ENCODE assay signal across 7 cellular contexts in the genomic region with DNA sequence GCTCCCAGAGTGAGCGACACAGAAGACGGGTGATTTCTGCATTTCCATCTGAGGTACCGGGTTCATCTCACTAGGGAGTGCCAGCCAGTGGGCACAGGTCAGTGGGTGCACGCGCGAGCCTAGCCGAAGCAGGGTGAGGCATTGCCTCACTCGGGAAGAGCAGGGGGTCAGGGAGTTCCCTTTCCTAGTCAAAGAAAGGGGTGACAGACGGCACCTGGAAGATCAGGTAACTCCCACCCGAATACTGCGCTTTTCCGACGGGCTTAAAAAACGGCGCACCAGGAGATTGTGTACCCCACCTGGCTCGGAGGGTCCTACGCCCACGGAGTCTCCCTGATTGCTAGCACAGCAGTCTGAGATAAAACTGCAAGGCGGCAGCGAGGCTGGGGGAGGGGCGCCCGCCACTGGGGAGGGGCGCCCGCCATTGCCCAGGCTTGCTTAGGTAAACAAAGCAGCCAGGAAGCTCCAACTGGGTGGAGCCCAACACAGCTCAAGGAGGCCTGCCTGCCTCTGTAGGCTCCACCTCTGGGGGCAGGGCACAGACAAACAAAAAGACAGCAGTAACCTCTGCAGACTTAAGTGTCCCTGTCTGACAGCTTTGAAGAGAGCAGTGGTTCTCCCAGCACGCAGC.
A peak's percentile ranks its signal among the peaks of the same experiment; 100 is the strongest.
DNase-seq lines count a peak whose midpoint lies in the region; ATAC-seq and TF ChIP-seq lines count a peak whose summit lies in the region.
"Not testable (repeated sequence)": the region's sequence is repeated elsewhere in the genome, so short reads cannot be mapped to it uniquely, and the experiment has no call there.

No MANE protein-coding gene starts in this region.

- peaks cover 15% of the 10 kb centered on the region for H3K9me3 Mint-ChIP-seq in WTC11
- H3K9me3 Mint-ChIP-seq in endothelial cell (ENCODE audit: unreplicated experiment); neural crest cell: not testable (repeated sequence)

- peak overlapping the region; percentile 66 for H3K4me3 ChIP-seq in HUES48 (ENCODE audit: low read depth, low read length)

- peaks cover 15% of the 10 kb centered on the region for H3K36me3 Mint-ChIP-seq in WTC11
- not testable (repeated sequence) for H3K36me3 Mint-ChIP-seq in endothelial cell (ENCODE audit: low read depth, unreplicated experiment); neural crest cell (ENCODE audit: low read depth)

- H3K27me3 Mint-ChIP-seq in WTC11 (ENCODE audit: low read depth); endothelial cell (ENCODE audit: unreplicated experiment); neural crest cell (ENCODE audit: low read depth): not testable (repeated sequence)

- not testable (repeated sequence) for TF ChIP-seq CTCF in WTC11 (IDR thresholded peaks at IDR 0.05); endothelial cell (IDR thresholded peaks at IDR 0.05; ENCODE audit: unreplicated experiment); neural crest cell (conservative IDR thresholded peaks at IDR 0.05)

- H3K9me3 ChIP-seq in ES-I3 (ENCODE audit: control insufficient read depth, insufficient read depth, low read length); HUES48 (ENCODE audit: control insufficient read depth, insufficient read depth, low read length): not testable (repeated sequence)

- not testable (repeated sequence) for H3K36me3 ChIP-seq in ES-I3 (ENCODE audit: insufficient read depth, low read length); HUES48 (ENCODE audit: control insufficient read depth, insufficient read depth, low read length)

- H3K4me1 Mint-ChIP-seq in WTC11, result peaks cover 14% of the 10 kb centered on the region
- not testable (repeated sequence) for H3K4me1 Mint-ChIP-seq in endothelial cell (ENCODE audit: unreplicated experiment); neural crest cell

- DNase-seq in NCI-H2029 (lab: John Stamatoyannopoulos, UW), result peak; percentile 7
- peak; percentile 42 for DNase-seq in NCI-H748 treated with DMSO at 0.1 percent for 48 hours (lab: John Stamatoyannopoulos, UW)
- peak; percentile 10 for DNase-seq in WTC11 (ENCODE audit: low spot score)
- peak; percentile 7 for DNase-seq in endothelial cell (ENCODE audit: low spot score)
- DNase-seq in neural crest cell (ENCODE audit: low read depth, low spot score), result not testable (repeated sequence)

- H3K9ac ChIP-seq in ES-I3 (ENCODE audit: low read depth, low read length), result peak overlapping the region; percentile 73
- peak overlapping the region; percentile 70; the same call in 1 of the 2 replicates for H3K9ac ChIP-seq in HUES48 (ENCODE audit: low read depth, low read length)

- CTCF ChIA-PET in WTC11 (lab: Charles Lee), result not testable (repeated sequence)

- H3K27ac ChIP-seq in HUES48 (ENCODE audit: low read depth, low read length), result not testable (repeated sequence)

- peak overlapping the region; percentile 74 for H3K4me3 Mint-ChIP-seq in WTC11
- peak overlapping the region; percentile 85 for H3K4me3 Mint-ChIP-seq in endothelial cell (ENCODE audit: unreplicated experiment)
- H3K4me3 Mint-ChIP-seq in neural crest cell, result peak overlapping the region; percentile 65

- not testable (repeated sequence) for H3K27me3 ChIP-seq in HUES48 (ENCODE audit: control insufficient read depth, insufficient read depth, low read length)

- ATAC-seq in WTC11, result peak; percentile 93

- peak overlapping the region; percentile 87 for H3K27ac Mint-ChIP-seq in WTC11
- H3K27ac Mint-ChIP-seq in endothelial cell (ENCODE audit: unreplicated experiment), result peak overlapping the region; percentile 85
- not testable (repeated sequence) for H3K27ac Mint-ChIP-seq in neural crest cell (ENCODE audit: unreplicated experiment)

- H3K4me1 ChIP-seq in ES-I3 (ENCODE audit: insufficient read depth, low read length); HUES48 (ENCODE audit: control insufficient read depth, insufficient read depth, low read length): not testable (repeated sequence)

- POLR2A ChIA-PET in WTC11 (lab: Charles Lee), result not testable (repeated sequence)
